Comparison of ENCODE assay signal across 1 cellular context in the genomic region with DNA sequence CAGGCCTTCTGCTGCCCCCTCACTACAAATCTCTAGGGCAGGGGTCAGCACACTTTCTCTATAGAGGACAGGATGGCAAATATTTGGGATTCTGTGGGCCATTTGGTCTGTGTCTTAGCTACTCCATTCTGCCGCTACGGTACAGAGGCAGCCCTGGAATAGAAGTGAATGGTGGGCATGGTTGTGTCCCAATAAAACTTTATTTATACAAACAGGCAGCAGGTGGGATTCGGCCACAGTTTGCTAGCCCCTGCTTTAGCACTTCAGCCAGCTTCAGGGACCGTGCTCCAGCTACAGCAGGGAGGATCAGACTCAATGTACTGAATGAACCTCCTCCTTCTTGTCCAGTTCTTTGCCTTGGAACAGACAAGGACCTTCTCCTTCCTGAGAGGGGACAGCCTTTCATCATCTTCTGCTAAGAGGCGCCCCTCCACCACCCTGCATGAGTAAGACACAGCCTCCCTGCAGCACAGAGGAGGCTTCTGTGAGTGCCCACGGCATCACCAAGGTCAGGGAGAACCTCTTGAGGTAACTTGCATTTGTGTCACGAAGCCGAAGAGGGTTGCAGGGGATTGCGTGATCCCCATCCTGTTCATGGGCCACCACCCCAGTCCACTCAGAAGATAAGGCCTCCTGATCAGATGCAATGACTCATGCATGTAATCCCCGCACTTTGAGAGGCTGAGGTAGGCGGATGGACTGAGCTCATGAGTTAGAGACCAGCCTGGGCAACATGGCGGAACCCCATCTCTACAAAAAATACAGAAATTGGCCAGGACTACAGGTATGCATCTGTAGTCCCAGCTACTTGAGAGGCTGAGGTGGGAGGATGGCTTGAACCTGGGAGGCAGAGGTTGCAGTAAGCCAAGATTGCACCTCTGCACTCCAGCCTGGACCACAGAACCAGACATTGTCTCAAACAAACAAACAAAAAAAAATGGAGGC.
TF ChIP-seq lines count a peak whose summit lies in the region.

No MANE protein-coding gene starts in this region.

TF ChIP-seq in GM12891, 5 proteins besides CTCF, POLR2A, EP300 and RAD21:
- TF ChIP-seq PAX5 (IDR thresholded peaks at IDR 0.05; ENCODE audit: insufficient read depth, low read length, severe bottlenecking) (no peak), TAF1 (IDR thresholded peaks at IDR 0.05; ENCODE audit: low read depth, low read length) (no peak), POLR2AphosphoS5 (IDR thresholded peaks at IDR 0.05; ENCODE audit: low read depth, low read length) (no peak), SPI1 (IDR thresholded peaks at IDR 0.05; ENCODE audit: low read depth, low read length) (no peak), POU2F2 (IDR thresholded peaks at IDR 0.05; ENCODE audit: low read depth, low read length) (no peak)
